Comparison of ENCODE assay signal across 20 cellular contexts in the genomic region with DNA sequence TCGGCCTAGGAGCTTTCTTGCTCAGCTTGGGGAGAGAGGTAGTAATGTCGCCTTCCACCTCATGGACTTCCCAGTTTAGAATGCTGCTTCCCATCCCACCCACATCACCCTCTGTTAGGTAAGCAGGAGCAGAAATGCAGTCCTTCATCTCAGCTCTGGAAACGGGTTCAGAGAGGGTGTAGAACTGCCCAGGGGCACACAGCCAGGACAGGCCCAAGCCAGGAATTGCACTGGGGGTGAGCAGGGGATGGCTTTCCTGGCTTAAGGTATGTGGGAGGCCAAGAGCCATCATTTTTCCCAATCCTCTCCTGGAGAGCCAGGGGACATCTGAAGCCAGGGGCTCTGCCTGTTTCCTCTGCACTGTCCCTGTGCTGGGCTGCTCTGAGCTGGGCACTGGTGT. TPM values are rescaled to one million over a fixed set of nuclear protein-coding genes. Genes with fewer than 3 reads are reported as not detected.
DNase-seq lines count a peak whose midpoint lies in the region; ATAC-seq and TF ChIP-seq lines count a peak whose summit lies in the region.
"Had no signal": no experiment of that assay in that cellular context is flagged by ENCODE, and none has a peak within 500 bp of the region (broad histone marks: within the 10 kb centered on the region; RNA-seq: fewer than 3 reads in every experiment).

No MANE protein-coding gene starts in this region.

- H2BK5ac ChIP-seq in mesenchymal stem cell (ENCODE audit: low read depth, low read length, poor library complexity, severe bottlenecking), result no peak overlapping the region

- no peak overlapping the region for H3K4ac ChIP-seq in mesenchymal stem cell (ENCODE audit: low read depth in 1 of 2, low read length in 2 of 2)

- H4K8ac ChIP-seq in mesenchymal stem cell (ENCODE audit: low read length), result peak overlapping the region; percentile 22

- peak overlapping the region; percentile 24 for H2BK120ac ChIP-seq in mesenchymal stem cell (ENCODE audit: low read depth, low read length)

- H2AFZ ChIP-seq in mesenchymal stem cell (ENCODE audit: low read depth, low read length), result no peak overlapping the region

- POLR2A ChIA-PET in RWPE1 (lab: Yijun Ruan, JAX; ENCODE audit: low non-redundant PET), result no interaction called here

- H3K4me2 ChIP-seq in mesenchymal stem cell (ENCODE audit: low read length, poor library complexity, severe bottlenecking), result no peak overlapping the region

- DNase-seq in RWPE1 (ENCODE audit: low spot score) (no peak), mesenchymal stem cell (no peak), stomach (no peak), H4 (ENCODE audit: low spot score) (no peak), DMS53 treated with DMSO at 0.1 percent for 48 hours (lab: John Stamatoyannopoulos, UW; ENCODE audit: unreplicated experiment) (no peak)
- DNase-seq: activated CD4-positive, alpha-beta T cell treated with anti-CD3 and anti-CD28 coated beads, Interleukin-2, amount 10 ng/mL, durations not matched to agents 7 days and 5 days; activated gamma-delta T cell treated with Interleukin-2 at 50 U/mL for 16 hours; COR-L47; EL; hypothalamus; kidney; NCI-H1048; NCI-H2029 treated with DMSO at 0.1 percent for 48 hours; NCI-H446 treated with DMSO at 0.1 percent for 48 hours; occipital lobe; T-cell had no signal

- H3K4me1 ChIP-seq in mesenchymal stem cell (ENCODE audit: control insufficient read depth, insufficient read depth, low read depth, low read length), result peaks cover 54% of the 10 kb centered on the region
- peaks cover 55 to 77% (median 62%) of the 10 kb centered on the region in 4 donors for H3K4me1 ChIP-seq in stomach

- peak overlapping the region; percentile 43 to 81 for H3K18ac ChIP-seq in mesenchymal stem cell (ENCODE audit: low read depth in 1 of 2, low read length in 2 of 2)

- H3K27ac ChIP-seq in C4-2B (peak overlapping the region; percentile 47), RWPE1 (peak overlapping the region; percentile 89), mesenchymal stem cell (ENCODE audit: low read length, poor library complexity, severe bottlenecking) (no peak overlapping the region), stomach (peak overlapping the region; percentile 72 to 95 (median 89))

- no peak overlapping the region for H3K4me3 ChIP-seq in mesenchymal stem cell (ENCODE audit: insufficient read depth in 1 of 2, low read depth in 1 of 2, low read length in 2 of 2)
- no peak overlapping the region for H3K4me3 ChIP-seq in stomach
- H3K4me3 ChIP-seq: smooth muscle cell had no signal

- peak overlapping the region; percentile 47 to 56 for H2BK12ac ChIP-seq in mesenchymal stem cell (ENCODE audit: low read length in 2 of 2)

- H3K27me3 ChIP-seq in mesenchymal stem cell (ENCODE audit: control insufficient read depth in 1 of 2, insufficient read depth in 1 of 2, low read length in 2 of 2) (no peaks in the 10 kb centered on the region), stomach (no peaks in the 10 kb centered on the region)

- WGBS in mesenchymal stem cell, result 100% methylated on average over 1 of the region's 3 CpGs
- WGBS in stomach, 5 donors, result 53 to 68% (median 66%) methylated on average over 3 of the region's 3 CpGs

- H3K9ac ChIP-seq in mesenchymal stem cell (ENCODE audit: low read length), result peak overlapping the region; percentile 76

- ATAC-seq in HG02885 (IDR thresholded peaks at IDR 0.05; ENCODE audit: poor library complexity, unreplicated experiment) (no peak), HG02970 (IDR thresholded peaks at IDR 0.05; ENCODE audit: low FRiP score, unreplicated experiment) (no peak)
- ATAC-seq: T-cell had no signal

- H3K23ac ChIP-seq in mesenchymal stem cell (ENCODE audit: low read length in 2 of 2), result no peak overlapping the region

- H2AK5ac ChIP-seq in mesenchymal stem cell (ENCODE audit: low read length, severe bottlenecking), result peak overlapping the region; percentile 68

- H2BK15ac ChIP-seq in mesenchymal stem cell (ENCODE audit: low read depth, poor library complexity, severe bottlenecking), result no peak overlapping the region

- H4K91ac ChIP-seq in mesenchymal stem cell (ENCODE audit: low read length), result peak overlapping the region; percentile 41

- TF ChIP-seq POLR2A in stomach (IDR thresholded peaks at IDR 0.05), result no peak

- intact Hi-C loops in stomach (cut with DNase I; ENCODE audit: low total_unique reads), result no loop called here

- no peak for TF ChIP-seq CTCF in C4-2B (conservative IDR thresholded peaks at IDR 0.05)
- TF ChIP-seq CTCF in RWPE1 (conservative IDR thresholded peaks at IDR 0.05; ENCODE audit: low read depth), result no peak
- no peak for TF ChIP-seq CTCF in stomach (IDR thresholded peaks at IDR 0.05)

- H3K9me3 ChIP-seq in mesenchymal stem cell (ENCODE audit: control insufficient read depth, low read length), result no peaks in the 10 kb centered on the region
- no peaks in the 10 kb centered on the region for H3K9me3 ChIP-seq in stomach

- CTCF ChIA-PET in RWPE1 (lab: Yijun Ruan, JAX), result interaction anchor here (0.5 to 1.9 kb wide), 2 partner anchors 24 to 34 kb away, joined by 3 to 7 read pairs; no protein-coding TSS in a partner anchor

- peak overlapping the region in 1 of 2 experiments; percentile 5 for H3K14ac ChIP-seq in mesenchymal stem cell (ENCODE audit: low read length in 2 of 2)

- H3K36me3 ChIP-seq in mesenchymal stem cell (ENCODE audit: control insufficient read depth in 1 of 2, insufficient read depth in 2 of 2, low read depth in 1 of 2, low read length in 2 of 2) (peaks cover 0 to 4% of the 10 kb centered on the region in 2 experiments), stomach (no peaks in the 10 kb centered on the region)

- TF ChIP-seq EP300 in stomach (IDR thresholded peaks at IDR 0.05), result no peak

- peaks cover 43% of the 10 kb centered on the region for H3K79me1 ChIP-seq in mesenchymal stem cell (replicated peaks; ENCODE audit: low read length, poor library complexity, severe bottlenecking)

RNA-seq across cellular contexts. Expression of gene RAI1, which starts 33.6 kb away (rescaled TPM):
- 24.1 TPM for polyA plus RNA-seq in mesenchymal stem cell (2013, experiment 1 of 2)
- 22.8 TPM for polyA plus RNA-seq in mesenchymal stem cell (2013, experiment 2 of 2)
- 10 to 100 TPM; 19.1 to 94.5 (median 46.9) TPM for total RNA-seq in stomach
- 10 to 100 TPM in 2 of 3 donors, 1 to 10 TPM in 1; 4.6 to 12.5 (median 12.0) TPM for polyA plus RNA-seq in stomach
- 2.4 and 3.6 TPM in 2 replicates for total RNA-seq in H4 (2014; rRNA removed; shearing (Covaris generic))
